Comparison of ENCODE assay signal across 15 cellular contexts in genomic region chrX:145818522-145819075, GRCh38. TPM values are rescaled to one million over a fixed set of nuclear protein-coding genes. Genes with fewer than 3 reads are reported as not detected.
DNase-seq lines count a peak whose midpoint lies in the region; ATAC-seq and TF ChIP-seq lines count a peak whose summit lies in the region.
"Had no signal": no experiment of that assay in that cellular context is flagged by ENCODE, and none has a peak within 500 bp of the region (broad histone marks: within the 10 kb centered on the region; RNA-seq: fewer than 3 reads in every experiment).

No MANE protein-coding gene starts in this region.

- no peak overlapping the region for H3K27ac ChIP-seq in H9 (ENCODE audit: insufficient read length, low read depth, low read length)
- H3K27ac ChIP-seq in ascending aorta: no peak overlapping the region
- H3K27ac ChIP-seq in layer of hippocampus (ENCODE audit: low read depth, low read length): peak overlapping the region; percentile 57
- no peak overlapping the region for H3K27ac ChIP-seq in sigmoid colon
- H3K27ac ChIP-seq: left lung, SJSA1, upper lobe of right lung had no signal

- H3K14ac ChIP-seq in H9 (ENCODE audit: insufficient read depth, low read length): no peak overlapping the region

- H3K56ac ChIP-seq in H9 (ENCODE audit: insufficient read length, low read depth, low read length): no peak overlapping the region

- peaks cover 15 to 20% of the 10 kb centered on the region in 2 experiments for H3K4me1 Mint-ChIP-seq in H9

- no peak for DNase-seq in H9
- no peak for DNase-seq in ascending aorta (ENCODE audit: low spot score in 2 of 2)
- no peak for DNase-seq in sigmoid colon
- no peak for DNase-seq in foreskin fibroblast
- no peak for DNase-seq in activated CD4-positive, CD25-positive, alpha-beta regulatory T cell treated with anti-CD3 and anti-CD28 coated beads, Interleukin-2, amount 50 U/mL, for 72 hours
- DNase-seq: activated gamma-delta T cell, AML-193, MV-4-11, NCI-H2171, upper lobe of right lung had no signal

- H3K9me3 ChIP-seq in H9 (ENCODE audit: control insufficient read depth, low read depth, low read length) (peaks cover 16% of the 10 kb centered on the region), ascending aorta (no peaks in the 10 kb centered on the region), sigmoid colon (no peaks in the 10 kb centered on the region)
- H3K9me3 ChIP-seq: left lung, SJSA1, upper lobe of right lung had no signal

- no peaks in the 10 kb centered on the region for H3K36me3 ChIP-seq in ascending aorta
- H3K36me3 ChIP-seq in sigmoid colon: no peaks in the 10 kb centered on the region
- H3K36me3 ChIP-seq: left lung, SJSA1, upper lobe of right lung had no signal

- H4K20me1 ChIP-seq in H9 (ENCODE audit: control insufficient read depth, insufficient read depth, insufficient read length): no peaks in the 10 kb centered on the region

- peak overlapping the region; percentile 81 for H3K4me2 ChIP-seq in H9 (ENCODE audit: insufficient read depth, insufficient read length, low read length)

- H4K91ac ChIP-seq in H9 (ENCODE audit: insufficient read length, low read depth, low read length): no peak overlapping the region

- peak overlapping the region; percentile 44 to 78 for H3K4me3 Mint-ChIP-seq in H9

- H3K4me1 ChIP-seq in H9 (ENCODE audit: insufficient read depth, low read length) (no peaks in the 10 kb centered on the region), ascending aorta (no peaks in the 10 kb centered on the region), sigmoid colon (peaks cover 0 to 16% (median 5%) of the 10 kb centered on the region in 4 donors)
- H3K4me1 ChIP-seq: left lung, SJSA1, upper lobe of right lung had no signal

- H4K8ac ChIP-seq in H9 (replicated peaks; ENCODE audit: insufficient read length, low read depth, low read length): no peak overlapping the region

- H3K79me1 ChIP-seq in H9 (ENCODE audit: insufficient read depth, low read depth, low read length, poor library complexity, severe bottlenecking): no peaks in the 10 kb centered on the region

- H3T11ph ChIP-seq in H9 (ENCODE audit: low read length): no peak overlapping the region

- no peak overlapping the region for H2BK120ac ChIP-seq in H9 (ENCODE audit: low read depth, low read length, poor library complexity, severe bottlenecking)

- no peak overlapping the region for H3K18ac ChIP-seq in H9 (ENCODE audit: insufficient read length, low read depth, low read length)

- H3K36me3 Mint-ChIP-seq in H9 (ENCODE audit: insufficient read depth in 1 of 3, low read depth in 3 of 3): peaks cover 4 to 6% (median 4%) of the 10 kb centered on the region in 3 experiments; a peak in 5 of 7 replicates

- no peak overlapping the region for H2BK12ac ChIP-seq in H9 (ENCODE audit: insufficient read length, low read depth, low read length)

- peaks cover 14% of the 10 kb centered on the region for H3K23me2 ChIP-seq in H9 (ENCODE audit: insufficient read length, low read depth, low read length, poor library complexity, severe bottlenecking)

- TF ChIP-seq POLR2A in sigmoid colon (IDR thresholded peaks at IDR 0.05): no peak

- H2BK20ac ChIP-seq in H9 (ENCODE audit: low read depth, low read length, poor library complexity, severe bottlenecking): no peak overlapping the region

- no peak overlapping the region for H3K27ac Mint-ChIP-seq in H9

- H2BK5ac ChIP-seq in H9 (ENCODE audit: insufficient read length, low read length): no peak overlapping the region

- H2AFZ ChIP-seq in H9 (ENCODE audit: low read length): no peak overlapping the region

- H3K79me2 ChIP-seq in H9 (ENCODE audit: insufficient read depth, low read length): no peaks in the 10 kb centered on the region

- WGBS in H9 (ENCODE audit: extremely low coverage, insufficient read length, low lambda C conversion rate): no CpG with 5 or more reads among the region's 31 CpGs
- WGBS in sigmoid colon, 2 donors: 2 to 3% methylated on average over 31 of the region's 31 CpGs

- H3K23ac ChIP-seq in H9 (ENCODE audit: insufficient read length, low read depth, low read length): no peak overlapping the region

- no peak overlapping the region for H3K4ac ChIP-seq in H9 (ENCODE audit: low read depth, low read length)

- ATAC-seq in GM19452 (IDR thresholded peaks at IDR 0.05; ENCODE audit: unreplicated experiment): no peak
- no peak for ATAC-seq in HG03280 (IDR thresholded peaks at IDR 0.05; ENCODE audit: unreplicated experiment)

- no peak overlapping the region for H2BK15ac ChIP-seq in H9 (ENCODE audit: low read depth, low read length)

- H2AK5ac ChIP-seq in H9 (ENCODE audit: insufficient read length, low read length): no peak overlapping the region

- TF ChIP-seq CTCF in H9 (conservative IDR thresholded peaks at IDR 0.05) (no peak), ascending aorta (IDR thresholded peaks at IDR 0.05) (no peak), sigmoid colon (IDR thresholded peaks at IDR 0.05) (no peak), foreskin fibroblast (IDR thresholded peaks at IDR 0.05; ENCODE audit: low read depth, low read length) (no peak)

- H3K9ac ChIP-seq in H9 (ENCODE audit: extremely low read depth, insufficient read length, low read length): no peak overlapping the region

- no peak for TF ChIP-seq EP300 in sigmoid colon (IDR thresholded peaks at IDR 0.05)

- peaks cover 64 to 69% of the 10 kb centered on the region in 2 experiments for H3K9me3 Mint-ChIP-seq in H9

- H3K4me3 ChIP-seq in ascending aorta (peak overlapping the region; percentile 17 to 54), sigmoid colon (peak overlapping the region in 3 of 4 donors; percentile 24 to 35 (median 34)), foreskin fibroblast (ENCODE audit: low read depth in 1 of 2, low read length in 2 of 2) (no peak overlapping the region)
- H3K4me3 ChIP-seq: SJSA1, upper lobe of right lung had no signal

- no peak overlapping the region for H4K5ac ChIP-seq in H9 (ENCODE audit: insufficient read length, low read depth, low read length)

- intact Hi-C loops in ascending aorta (cut with DNase I) (no loop called here), sigmoid colon (cut with DNase I) (no loop called here)

- H3K27me3 Mint-ChIP-seq in H9 (ENCODE audit: low read depth): peaks cover 95% of the 10 kb centered on the region

- H3K27me3 ChIP-seq in H9 (ENCODE audit: insufficient read depth, low read length) (peaks cover 58% of the 10 kb centered on the region), ascending aorta (no peaks in the 10 kb centered on the region), layer of hippocampus (ENCODE audit: control insufficient read depth, insufficient read depth, low read length) (no peaks in the 10 kb centered on the region), sigmoid colon (peaks cover 0 to 52% (median 4%) of the 10 kb centered on the region in 3 donors)
- H3K27me3 ChIP-seq: SJSA1, upper lobe of right lung had no signal

RNA-seq across cellular contexts. Expression of gene SLITRK2, which starts 1.0 kb away (rescaled TPM):
- 0.09 and 0.11 TPM in 2 replicates for total RNA-seq in H9 (2021)
- not detected for total RNA-seq in ascending aorta
- under 1 TPM; under 0.01 to 0.36 (median 0.22) TPM for total RNA-seq in sigmoid colon
- polyA plus RNA-seq in sigmoid colon: under 1 TPM in 2 of 3 donors, not detected in 1; under 0.01 to 0.04 TPM
- total RNA-seq: SJSA1 had no signal

Comparison
In these comparisons a context has a peak if more than half of its experiments do, and no peak if none do; other contexts are left out.
1. H3K4me3 ChIP-seq: peak in ascending aorta (2 of 2) and sigmoid colon (3 of 4); none in foreskin fibroblast (0 of 2).